ENCODE assay signal across 8 cellular contexts in the genomic region with DNA sequence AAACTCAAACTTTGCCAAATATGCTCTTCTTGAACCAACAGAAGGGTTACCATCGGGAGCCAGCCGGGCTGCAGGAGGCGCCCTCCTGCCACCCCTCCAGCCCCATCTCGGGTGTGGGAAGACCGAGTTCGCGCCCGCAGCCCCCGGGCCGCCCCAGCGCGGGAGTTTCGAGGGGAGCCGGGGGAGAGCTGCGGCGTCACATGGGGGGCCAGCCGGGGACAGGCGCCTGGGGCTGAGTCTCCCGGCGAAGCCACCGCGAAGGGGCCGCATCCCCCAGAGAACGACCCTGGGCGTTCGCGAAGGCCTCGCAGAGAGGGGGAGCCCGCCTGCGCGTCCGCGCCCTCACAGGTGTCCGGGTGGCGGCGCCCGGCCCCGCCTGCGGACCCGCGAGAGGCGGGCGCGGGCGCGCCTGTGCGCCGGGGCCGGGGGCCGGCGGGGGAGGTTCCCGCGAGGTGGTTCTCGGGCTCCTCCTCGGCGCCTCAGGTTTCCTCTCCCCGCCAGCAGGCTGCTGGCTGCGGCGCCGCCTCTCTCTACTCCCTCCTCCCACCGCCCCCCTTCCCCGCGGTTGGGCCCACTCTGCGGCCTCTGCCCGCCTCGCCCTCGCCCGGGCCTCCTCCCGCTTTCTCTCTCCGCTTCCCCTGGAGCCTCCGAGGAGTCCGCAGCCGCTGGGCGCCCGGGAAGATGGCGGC. TPM values are rescaled to one million over a fixed set of nuclear protein-coding genes. Genes with fewer than 3 reads are reported as not detected.
DNase-seq lines count a peak whose midpoint lies in the region; ATAC-seq and TF ChIP-seq lines count a peak whose summit lies in the region.

A gene with protein sequence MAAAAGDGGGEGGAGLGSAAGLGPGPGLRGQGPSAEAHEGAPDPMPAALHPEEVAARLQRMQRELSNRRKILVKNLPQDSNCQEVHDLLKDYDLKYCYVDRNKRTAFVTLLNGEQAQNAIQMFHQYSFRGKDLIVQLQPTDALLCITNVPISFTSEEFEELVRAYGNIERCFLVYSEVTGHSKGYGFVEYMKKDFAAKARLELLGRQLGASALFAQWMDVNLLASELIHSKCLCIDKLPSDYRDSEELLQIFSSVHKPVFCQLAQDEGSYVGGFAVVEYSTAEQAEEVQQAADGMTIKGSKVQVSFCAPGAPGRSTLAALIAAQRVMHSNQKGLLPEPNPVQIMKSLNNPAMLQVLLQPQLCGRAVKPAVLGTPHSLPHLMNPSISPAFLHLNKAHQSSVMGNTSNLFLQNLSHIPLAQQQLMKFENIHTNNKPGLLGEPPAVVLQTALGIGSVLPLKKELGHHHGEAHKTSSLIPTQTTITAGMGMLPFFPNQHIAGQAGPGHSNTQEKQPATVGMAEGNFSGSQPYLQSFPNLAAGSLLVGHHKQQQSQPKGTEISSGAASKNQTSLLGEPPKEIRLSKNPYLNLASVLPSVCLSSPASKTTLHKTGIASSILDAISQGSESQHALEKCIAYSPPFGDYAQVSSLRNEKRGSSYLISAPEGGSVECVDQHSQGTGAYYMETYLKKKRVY (plus strand): TSS at position 584 of the 689 bp plus-strand sequence. CDS start 98 bp downstream, at position 682.

- 1 to 3% methylated on average over 26 to 56 of the region's 76 CpGs for WGBS in lower leg skin, 2 donors

- ATAC-seq in HG02678 (IDR thresholded peaks at IDR 0.05; ENCODE audit: unreplicated experiment): peak; percentile 74
- no peak for ATAC-seq in HG03097 (IDR thresholded peaks at IDR 0.05; ENCODE audit: low FRiP score, unreplicated experiment)

- no peaks in the 10 kb centered on the region for H3K27me3 ChIP-seq in duodenal mucosa (ENCODE audit: control insufficient read depth in 1 of 2, insufficient read depth in 2 of 2, low read length in 2 of 2)

- TF ChIP-seq POLR2A in lower leg skin (IDR thresholded peaks at IDR 0.05): no peak

- peak within 1 kb of the TSS; percentile 82 to 91 for H3K9ac ChIP-seq in duodenal mucosa (ENCODE audit: low read depth in 1 of 2, low read length in 2 of 2)

- peak within 1 kb of the TSS; percentile 82 to 86 for H3K4me3 ChIP-seq in duodenal mucosa (ENCODE audit: low read depth in 1 of 2, low read length in 2 of 2)
- H3K4me3 ChIP-seq in lower leg skin (ENCODE audit: low read depth, poor library complexity, severe bottlenecking): peak within 1 kb of the TSS; percentile 75

- DNase-seq in ELF-1 (ENCODE audit: low read depth, low spot score): peak; percentile 65
- DNase-seq in NCI-H345 treated with DMSO at 0.1 percent for 48 hours (lab: John Stamatoyannopoulos, UW; ENCODE audit: unreplicated experiment): peak; percentile 13
- peak; percentile 57 to 65 for DNase-seq in activated CD4-positive, alpha-beta T cell treated with anti-CD3 and anti-CD28 coated beads, Interleukin-2, amount 50 U/mL, for 48 hours
- peak; percentile 19 to 92 for DNase-seq in lower leg skin (ENCODE audit: low spot score in 2 of 2)
- DNase-seq in stimulated activated CD4-positive, alpha-beta T cell treated with anti-CD3 and anti-CD28 coated beads, TNF-alpha, amount 100 ng/mL, for 24 hours (ENCODE audit: low read depth in 3 of 3): peak in 2 of 3 experiments; percentile 24 to 56

- H3K36me3 ChIP-seq in duodenal mucosa (ENCODE audit: control insufficient read depth in 1 of 2, insufficient read depth in 2 of 2, low read length in 2 of 2): no peaks in the 10 kb centered on the region

- H3K9me3 ChIP-seq in duodenal mucosa (ENCODE audit: control insufficient read depth in 1 of 2, low read length in 2 of 2): no peaks in the 10 kb centered on the region

- intact Hi-C loops in lower leg skin (cut with DNase I; ENCODE audit: low total_unique reads): no loop called here

- TF ChIP-seq CTCF in lower leg skin (IDR thresholded peaks at IDR 0.05): no peak

- H3K4me1 ChIP-seq in duodenal mucosa (ENCODE audit: control insufficient read depth in 1 of 2, insufficient read depth in 2 of 2, low read length in 2 of 2): peaks cover 0 to 4% of the 10 kb centered on the region in 2 donors

- H3K27ac ChIP-seq in duodenal mucosa (ENCODE audit: low read depth, low read length): peak within 1 kb of the TSS; percentile 80

RNA-seq across cellular contexts. Expression of the gene that starts here (rescaled TPM):
- 10 to 100 TPM in 1 of 4 donors, 1 to 10 TPM in 3; 6.6 to 11.9 (median 8.4) TPM for total RNA-seq in lower leg skin

Comparison
In these comparisons a context has a peak if more than half of its experiments do, and no peak if none do; other contexts are left out.
1. DNase-seq: peak in every context shown above with its lines; median percentile 65 in ELF-1; 61 in activated CD4-positive, alpha-beta T cell treated with anti-CD3 and anti-CD28 coated beads, Interleukin-2, amount 50 U/mL, for 48 hours; 56 in lower leg skin; 40 in stimulated activated CD4-positive, alpha-beta T cell treated with anti-CD3 and anti-CD28 coated beads, TNF-alpha, amount 100 ng/mL, for 24 hours; 13 in NCI-H345 treated with DMSO at 0.1 percent for 48 hours.